In the genomic region with DNA sequence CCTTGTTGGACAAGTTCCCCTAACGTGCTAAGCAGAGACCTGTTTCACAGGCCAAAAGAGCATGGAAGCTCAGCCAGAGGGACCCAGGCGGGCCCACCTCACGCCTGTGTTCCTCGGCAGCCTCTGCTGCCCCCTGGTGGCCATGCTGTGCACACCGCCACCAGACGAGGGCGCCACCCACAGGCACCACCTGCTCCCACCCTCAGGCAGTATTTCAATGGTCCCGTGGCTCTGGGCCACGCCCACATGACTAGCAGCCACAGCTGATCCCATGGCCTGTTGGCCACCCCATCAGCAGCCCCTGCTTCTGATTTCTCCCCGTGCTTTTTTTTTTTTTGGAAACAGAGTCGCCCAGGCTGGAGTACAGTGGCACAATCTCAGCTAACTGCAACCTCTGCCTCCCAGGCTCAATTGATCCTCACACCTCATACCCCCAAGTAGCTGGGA, we compare ENCODE assay signal across 1 cellular context.
TF ChIP-seq lines count a peak whose summit lies in the region.

No MANE protein-coding gene starts in this region.

TF ChIP-seq in HepG2, 621 proteins besides CTCF, POLR2A, EP300 and RAD21 (continued from another document and continues in another):
- TF ChIP-seq, protein P1, sequence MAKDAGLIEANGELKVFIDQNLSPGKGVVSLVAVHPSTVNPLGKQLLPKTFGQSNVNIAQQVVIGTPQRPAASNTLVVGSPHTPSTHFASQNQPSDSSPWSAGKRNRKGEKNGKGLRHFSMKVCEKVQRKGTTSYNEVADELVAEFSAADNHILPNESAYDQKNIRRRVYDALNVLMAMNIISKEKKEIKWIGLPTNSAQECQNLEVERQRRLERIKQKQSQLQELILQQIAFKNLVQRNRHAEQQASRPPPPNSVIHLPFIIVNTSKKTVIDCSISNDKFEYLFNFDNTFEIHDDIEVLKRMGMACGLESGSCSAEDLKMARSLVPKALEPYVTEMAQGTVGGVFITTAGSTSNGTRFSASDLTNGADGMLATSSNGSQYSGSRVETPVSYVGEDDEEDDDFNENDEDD (CRISPR knock-in tag; IDR thresholded peaks at IDR 0.05; ENCODE audit: borderline replicate concordance), result peak; percentile 30; the same call in 1 of the 2 replicates
- TF ChIP-seq SAP130 (CRISPR knock-in tag; IDR thresholded peaks at IDR 0.05; ENCODE audit: low read depth) (peak; percentile 81), THYN1 (CRISPR knock-in tag; IDR thresholded peaks at IDR 0.05; ENCODE audit: borderline replicate concordance, low read depth) (no peak), THAP11 (CRISPR knock-in tag; IDR thresholded peaks at IDR 0.05) (peak; percentile 66), TEAD3 (CRISPR knock-in tag; optimal IDR thresholded peaks at IDR 0.05; ENCODE audit: borderline replicate concordance) (peak; percentile 61), ZNF292 (CRISPR knock-in tag; IDR thresholded peaks at IDR 0.05; ENCODE audit: borderline replicate concordance, low read depth) (no peak), ZNF672 (CRISPR knock-in tag; IDR thresholded peaks at IDR 0.05) (no peak), ZNF614 (CRISPR knock-in tag; IDR thresholded peaks at IDR 0.05; ENCODE audit: borderline replicate concordance) (peak; percentile 61; the same call in 1 of the 2 replicates), MYC (CRISPR knock-in tag; IDR thresholded peaks at IDR 0.05; ENCODE audit: borderline replicate concordance) (peak; percentile 60; the same call in 1 of the 2 replicates), ZNF510 (CRISPR knock-in tag; IDR thresholded peaks at IDR 0.05; ENCODE audit: low read depth) (no peak), ZNF616 (CRISPR knock-in tag; IDR thresholded peaks at IDR 0.05; ENCODE audit: low read depth) (no peak), ELF4 (CRISPR knock-in tag; IDR thresholded peaks at IDR 0.05; ENCODE audit: borderline replicate concordance) (no peak), TARDBP (CRISPR knock-in tag; IDR thresholded peaks at IDR 0.05) (peak; percentile 55; the same call in 1 of the 2 replicates), FOSL1 (CRISPR knock-in tag; IDR thresholded peaks at IDR 0.05; ENCODE audit: borderline replicate concordance) (no peak), IKZF4 (CRISPR knock-in tag; IDR thresholded peaks at IDR 0.05; ENCODE audit: borderline replicate concordance, low read depth, not compliant biosample characterization) (no peak), CBX1 (IDR thresholded peaks at IDR 0.05; ENCODE audit: low read depth) (peak; percentile 86), SOX13 (IDR thresholded peaks at IDR 0.05) (no peak), SOX13 (CRISPR knock-in tag; conservative IDR thresholded peaks at IDR 0.05 in 1 of 2, IDR thresholded peaks at IDR 0.05 in 1 of 2) (peak in 1 of 2 experiments; percentile 18; a peak in 1 of 4 replicates), MIER3 (CRISPR knock-in tag; IDR thresholded peaks at IDR 0.05; ENCODE audit: borderline replicate concordance) (peak; percentile 68; the same call in 1 of the 2 replicates), KDM5A (IDR thresholded peaks at IDR 0.05; ENCODE audit: borderline replicate concordance, low read length) (no peak), SCMH1 (CRISPR knock-in tag; IDR thresholded peaks at IDR 0.05; ENCODE audit: borderline replicate concordance) (no peak), BCL6 (CRISPR knock-in tag; IDR thresholded peaks at IDR 0.05) (0 out of 2 replicates have a peak, but pooled peaks have one; percentile 22), ZNF775 (CRISPR knock-in tag; IDR thresholded peaks at IDR 0.05; ENCODE audit: borderline replicate concordance) (no peak), ZNF564 (CRISPR knock-in tag; IDR thresholded peaks at IDR 0.05) (no peak), LCORL (IDR thresholded peaks at IDR 0.05) (no peak), LCORL (CRISPR knock-in tag; IDR thresholded peaks at IDR 0.05) (peak; percentile 61; the same call in 1 of the 2 replicates), ZNF3 (CRISPR knock-in tag; IDR thresholded peaks at IDR 0.05) (no peak), HDAC2 (CRISPR knock-in tag; IDR thresholded peaks at IDR 0.05) (peak; percentile 47; the same call in 1 of the 2 replicates), NFE2L2 (IDR thresholded peaks at IDR 0.05; ENCODE audit: low read length) (peak; percentile 16; the same call in 1 of the 2 replicates), JUN (CRISPR knock-in tag; IDR thresholded peaks at IDR 0.05) (no peak), FOXK2 (IDR thresholded peaks at IDR 0.05) (no peak), NR2F1 (CRISPR knock-in tag; IDR thresholded peaks at IDR 0.05) (no peak), CBFB (CRISPR knock-in tag; IDR thresholded peaks at IDR 0.05) (peak; percentile 60; the same call in 1 of the 2 replicates), ZNF136 (CRISPR knock-in tag; IDR thresholded peaks at IDR 0.05; ENCODE audit: low read depth) (no peak), CENPT (CRISPR knock-in tag; IDR thresholded peaks at IDR 0.05; ENCODE audit: low read depth) (no peak), KDM2A (CRISPR knock-in tag; IDR thresholded peaks at IDR 0.05; ENCODE audit: borderline replicate concordance, low read depth) (peak; percentile 92), KDM6A (CRISPR knock-in tag; IDR thresholded peaks at IDR 0.05; ENCODE audit: low read depth) (no peak), ZFY (CRISPR knock-in tag; IDR thresholded peaks at IDR 0.05) (peak; percentile 38; the same call in 1 of the 2 replicates), ZNF207 (IDR thresholded peaks at IDR 0.05; ENCODE audit: borderline replicate concordance) (no peak), ZC3H4 (CRISPR knock-in tag; IDR thresholded peaks at IDR 0.05; ENCODE audit: borderline replicate concordance) (no peak), CEBPG (CRISPR knock-in tag; IDR thresholded peaks at IDR 0.05) (peak; percentile 45), PPARG (CRISPR knock-in tag; conservative IDR thresholded peaks at IDR 0.05) (no peak), ZNF546 (CRISPR knock-in tag; conservative IDR thresholded peaks at IDR 0.05) (no peak), HES4 (CRISPR knock-in tag; IDR thresholded peaks at IDR 0.05; ENCODE audit: borderline replicate concordance) (no peak), BRCA1 (CRISPR knock-in tag; IDR thresholded peaks at IDR 0.05) (no peak), KLF16 (CRISPR knock-in tag; IDR thresholded peaks at IDR 0.05) (peak in 1 of 2 experiments; percentile 44; a peak in 1 of 4 replicates), CREM (IDR thresholded peaks at IDR 0.05) (no peak), CREM (CRISPR knock-in tag; IDR thresholded peaks at IDR 0.05) (no peak), ZNF264 (CRISPR knock-in tag; IDR thresholded peaks at IDR 0.05) (no peak), KMT2A (CRISPR knock-in tag; IDR thresholded peaks at IDR 0.05) (no peak), REPIN1 (CRISPR knock-in tag; IDR thresholded peaks at IDR 0.05; ENCODE audit: borderline replicate concordance, low read depth) (peak; percentile 52; the same call in 1 of the 2 replicates), GLI4 (CRISPR knock-in tag; IDR thresholded peaks at IDR 0.05; ENCODE audit: borderline replicate concordance) (no peak), KMT2B (CRISPR knock-in tag; IDR thresholded peaks at IDR 0.05) (no peak), ZFP36 (IDR thresholded peaks at IDR 0.05; ENCODE audit: borderline replicate concordance, low read depth, low read length, partially characterized antibody) (no peak), SP2 (CRISPR knock-in tag; IDR thresholded peaks at IDR 0.05) (no peak), ZNF138 (CRISPR knock-in tag; IDR thresholded peaks at IDR 0.05; ENCODE audit: low read depth) (no peak), TGIF2 (CRISPR knock-in tag; IDR thresholded peaks at IDR 0.05) (no peak), ZNF746 (CRISPR knock-in tag; IDR thresholded peaks at IDR 0.05) (0 out of 2 replicates have a peak, but pooled peaks have one; percentile 18), TBL1XR1 (IDR thresholded peaks at IDR 0.05; ENCODE audit: borderline replicate concordance, low read length, partially characterized antibody) (no peak)
- TF ChIP-seq, protein P2, sequence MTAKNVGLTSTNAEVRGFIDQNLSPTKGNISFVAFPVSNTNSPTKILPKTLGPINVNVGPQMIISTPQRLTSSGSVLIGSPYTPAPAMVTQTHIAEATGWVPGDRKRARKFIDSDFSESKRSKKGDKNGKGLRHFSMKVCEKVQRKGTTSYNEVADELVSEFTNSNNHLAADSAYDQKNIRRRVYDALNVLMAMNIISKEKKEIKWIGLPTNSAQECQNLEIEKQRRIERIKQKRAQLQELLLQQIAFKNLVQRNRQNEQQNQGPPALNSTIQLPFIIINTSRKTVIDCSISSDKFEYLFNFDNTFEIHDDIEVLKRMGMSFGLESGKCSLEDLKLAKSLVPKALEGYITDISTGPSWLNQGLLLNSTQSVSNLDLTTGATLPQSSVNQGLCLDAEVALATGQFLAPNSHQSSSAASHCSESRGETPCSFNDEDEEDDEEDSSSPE (CRISPR knock-in tag; IDR thresholded peaks at IDR 0.05), result no peak
- TF ChIP-seq, protein P3, sequence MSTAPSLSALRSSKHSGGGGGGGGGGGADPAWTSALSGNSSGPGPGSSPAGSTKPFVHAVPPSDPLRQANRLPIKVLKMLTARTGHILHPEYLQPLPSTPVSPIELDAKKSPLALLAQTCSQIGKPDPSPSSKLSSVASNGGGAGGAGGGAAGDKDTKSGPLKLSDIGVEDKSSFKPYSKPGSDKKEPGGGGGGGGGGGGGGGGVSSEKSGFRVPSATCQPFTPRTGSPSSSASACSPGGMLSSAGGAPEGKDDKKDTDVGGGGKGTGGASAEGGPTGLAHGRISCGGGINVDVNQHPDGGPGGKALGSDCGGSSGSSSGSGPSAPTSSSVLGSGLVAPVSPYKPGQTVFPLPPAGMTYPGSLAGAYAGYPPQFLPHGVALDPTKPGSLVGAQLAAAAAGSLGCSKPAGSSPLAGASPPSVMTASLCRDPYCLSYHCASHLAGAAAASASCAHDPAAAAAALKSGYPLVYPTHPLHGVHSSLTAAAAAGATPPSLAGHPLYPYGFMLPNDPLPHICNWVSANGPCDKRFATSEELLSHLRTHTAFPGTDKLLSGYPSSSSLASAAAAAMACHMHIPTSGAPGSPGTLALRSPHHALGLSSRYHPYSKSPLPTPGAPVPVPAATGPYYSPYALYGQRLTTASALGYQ (CRISPR knock-in tag; IDR thresholded peaks at IDR 0.05), result no peak
- TF ChIP-seq, protein P4, sequence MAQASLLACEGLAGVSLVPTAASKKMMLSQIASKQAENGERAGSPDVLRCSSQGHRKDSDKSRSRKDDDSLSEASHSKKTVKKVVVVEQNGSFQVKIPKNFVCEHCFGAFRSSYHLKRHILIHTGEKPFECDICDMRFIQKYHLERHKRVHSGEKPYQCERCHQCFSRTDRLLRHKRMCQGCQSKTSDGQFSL (CRISPR knock-in tag; IDR thresholded peaks at IDR 0.05), result no peak
- TF ChIP-seq, protein P5, sequence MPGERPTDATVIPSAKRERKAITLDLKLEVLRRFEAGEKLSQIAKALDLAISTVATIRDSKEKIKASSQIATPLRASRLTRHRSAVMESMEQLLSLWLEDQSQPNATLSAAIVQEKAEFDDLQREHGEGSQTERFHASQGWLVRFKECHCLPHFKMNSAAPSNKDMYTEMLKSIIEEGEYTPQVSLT (CRISPR knock-in tag; IDR thresholded peaks at IDR 0.05; ENCODE audit: borderline replicate concordance, low read depth), result no peak
- TF ChIP-seq, protein P6, sequence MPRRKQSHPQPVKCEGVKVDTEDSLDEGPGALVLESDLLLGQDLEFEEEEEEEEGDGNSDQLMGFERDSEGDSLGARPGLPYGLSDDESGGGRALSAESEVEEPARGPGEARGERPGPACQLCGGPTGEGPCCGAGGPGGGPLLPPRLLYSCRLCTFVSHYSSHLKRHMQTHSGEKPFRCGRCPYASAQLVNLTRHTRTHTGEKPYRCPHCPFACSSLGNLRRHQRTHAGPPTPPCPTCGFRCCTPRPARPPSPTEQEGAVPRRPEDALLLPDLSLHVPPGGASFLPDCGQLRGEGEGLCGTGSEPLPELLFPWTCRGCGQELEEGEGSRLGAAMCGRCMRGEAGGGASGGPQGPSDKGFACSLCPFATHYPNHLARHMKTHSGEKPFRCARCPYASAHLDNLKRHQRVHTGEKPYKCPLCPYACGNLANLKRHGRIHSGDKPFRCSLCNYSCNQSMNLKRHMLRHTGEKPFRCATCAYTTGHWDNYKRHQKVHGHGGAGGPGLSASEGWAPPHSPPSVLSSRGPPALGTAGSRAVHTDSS (CRISPR knock-in tag; conservative IDR thresholded peaks at IDR 0.05), result no peak
- TF ChIP-seq, protein P7, sequence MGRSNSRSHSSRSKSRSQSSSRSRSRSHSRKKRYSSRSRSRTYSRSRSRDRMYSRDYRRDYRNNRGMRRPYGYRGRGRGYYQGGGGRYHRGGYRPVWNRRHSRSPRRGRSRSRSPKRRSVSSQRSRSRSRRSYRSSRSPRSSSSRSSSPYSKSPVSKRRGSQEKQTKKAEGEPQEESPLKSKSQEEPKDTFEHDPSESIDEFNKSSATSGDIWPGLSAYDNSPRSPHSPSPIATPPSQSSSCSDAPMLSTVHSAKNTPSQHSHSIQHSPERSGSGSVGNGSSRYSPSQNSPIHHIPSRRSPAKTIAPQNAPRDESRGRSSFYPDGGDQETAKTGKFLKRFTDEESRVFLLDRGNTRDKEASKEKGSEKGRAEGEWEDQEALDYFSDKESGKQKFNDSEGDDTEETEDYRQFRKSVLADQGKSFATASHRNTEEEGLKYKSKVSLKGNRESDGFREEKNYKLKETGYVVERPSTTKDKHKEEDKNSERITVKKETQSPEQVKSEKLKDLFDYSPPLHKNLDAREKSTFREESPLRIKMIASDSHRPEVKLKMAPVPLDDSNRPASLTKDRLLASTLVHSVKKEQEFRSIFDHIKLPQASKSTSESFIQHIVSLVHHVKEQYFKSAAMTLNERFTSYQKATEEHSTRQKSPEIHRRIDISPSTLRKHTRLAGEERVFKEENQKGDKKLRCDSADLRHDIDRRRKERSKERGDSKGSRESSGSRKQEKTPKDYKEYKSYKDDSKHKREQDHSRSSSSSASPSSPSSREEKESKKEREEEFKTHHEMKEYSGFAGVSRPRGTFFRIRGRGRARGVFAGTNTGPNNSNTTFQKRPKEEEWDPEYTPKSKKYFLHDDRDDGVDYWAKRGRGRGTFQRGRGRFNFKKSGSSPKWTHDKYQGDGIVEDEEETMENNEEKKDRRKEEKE (IDR thresholded peaks at IDR 0.05), result no peak
- TF ChIP-seq, protein P8, sequence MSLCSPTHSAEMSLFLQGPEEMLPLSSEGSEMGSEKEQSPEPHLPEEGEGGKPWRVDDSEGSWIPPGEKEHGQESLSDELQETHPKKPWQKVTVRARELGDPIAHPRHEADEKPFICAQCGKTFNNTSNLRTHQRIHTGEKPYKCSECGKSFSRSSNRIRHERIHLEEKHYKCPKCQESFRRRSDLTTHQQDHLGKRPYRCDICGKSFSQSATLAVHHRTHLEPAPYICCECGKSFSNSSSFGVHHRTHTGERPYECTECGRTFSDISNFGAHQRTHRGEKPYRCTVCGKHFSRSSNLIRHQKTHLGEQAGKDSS (CRISPR knock-in tag; IDR thresholded peaks at IDR 0.05; ENCODE audit: borderline replicate concordance, low read depth), result peak; percentile 91; the same call in 1 of the 2 replicates
- TF ChIP-seq, protein P9, sequence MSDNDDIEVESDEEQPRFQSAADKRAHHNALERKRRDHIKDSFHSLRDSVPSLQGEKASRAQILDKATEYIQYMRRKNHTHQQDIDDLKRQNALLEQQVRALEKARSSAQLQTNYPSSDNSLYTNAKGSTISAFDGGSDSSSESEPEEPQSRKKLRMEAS (IDR thresholded peaks at IDR 0.05), result peak; percentile 74; the same call in 1 of the 2 replicates
- TF ChIP-seq, protein P10, sequence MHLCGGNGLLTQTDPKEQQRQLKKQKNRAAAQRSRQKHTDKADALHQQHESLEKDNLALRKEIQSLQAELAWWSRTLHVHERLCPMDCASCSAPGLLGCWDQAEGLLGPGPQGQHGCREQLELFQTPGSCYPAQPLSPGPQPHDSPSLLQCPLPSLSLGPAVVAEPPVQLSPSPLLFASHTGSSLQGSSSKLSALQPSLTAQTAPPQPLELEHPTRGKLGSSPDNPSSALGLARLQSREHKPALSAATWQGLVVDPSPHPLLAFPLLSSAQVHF (CRISPR knock-in tag; IDR thresholded peaks at IDR 0.05), result no peak
